ENCODE assay signal across 1 cellular context in genomic region chr4:108651068-108651794, GRCh38.
TF ChIP-seq lines count a peak whose summit lies in the region.

No MANE protein-coding gene starts in this region.

TF ChIP-seq in A549, 52 proteins besides CTCF, POLR2A, EP300 and RAD21 (continued from another document):
- TF ChIP-seq ATOH8 (CRISPR knock-in tag; IDR thresholded peaks at IDR 0.05; ENCODE audit: low read depth) (no peak), JUNB (IDR thresholded peaks at IDR 0.05) (no peak), MAX (IDR thresholded peaks at IDR 0.05) (no peak)
